In genomic region chr18:5874336-5874735, GRCh38 we compare ENCODE assay signal across 9 cellular contexts. TPM values are rescaled to one million over a fixed set of nuclear protein-coding genes. Genes with fewer than 3 reads are reported as not detected.
"Had no signal": no experiment of that assay in that cellular context is flagged by ENCODE, and none has a peak within 500 bp of the region (broad histone marks: within the 10 kb centered on the region; RNA-seq: fewer than 3 reads in every experiment).

No MANE protein-coding gene starts in this region.

- H3K4me3 ChIP-seq: GM23338 had no signal

- H3K27ac Mint-ChIP-seq: GM23338, H9 had no signal

- H3K4me3 Mint-ChIP-seq: GM23338, H9 had no signal

- H2AFZ ChIP-seq: GM23338 had no signal

- H3K4me1 Mint-ChIP-seq: GM23338, H9 had no signal

- DNase-seq: H9, HCEC 1CT, KBM-7 had no signal

- H3K9me3 Mint-ChIP-seq: GM23338, H9 had no signal

- H3K9ac ChIP-seq: KMS-11 had no signal

- ATAC-seq: GM23338 had no signal

- H3K4me2 ChIP-seq: GM23338, KMS-11 had no signal

- H3K27ac ChIP-seq: KMS-11 had no signal

- FAIRE-seq: H1, H54, HTR-8/SVneo had no signal

RNA-seq across cellular contexts. Expression of gene TMEM200C, which starts 21.0 kb away (rescaled TPM):
- total RNA-seq: HT-29 had no signal
